In genomic region chr7:121395961-121396757, GRCh38 we compare ENCODE assay signal across 1 cellular context.
A peak's percentile ranks its signal among the peaks of the same experiment; 100 is the strongest.
TF ChIP-seq lines count a peak whose summit lies in the region.

Gene FAM3C (minus strand): TSS chr7:121396308. CDS start chr7:121382969, 13,339 bp downstream.

TF ChIP-seq in WTC11, 78 proteins besides CTCF, POLR2A, EP300 and RAD21 (continued from another document and continues in another):
- no peak for TF ChIP-seq PREB (CRISPR knock-in tag; IDR thresholded peaks at IDR 0.05; ENCODE audit: borderline replicate concordance)
- no peak for TF ChIP-seq ATF2 (CRISPR knock-in tag; IDR thresholded peaks at IDR 0.05; ENCODE audit: borderline replicate concordance, low read depth)
- no peak for TF ChIP-seq SMAD3 (CRISPR knock-in tag; IDR thresholded peaks at IDR 0.05; ENCODE audit: borderline replicate concordance)
- TF ChIP-seq CDX4 (CRISPR knock-in tag; IDR thresholded peaks at IDR 0.05; ENCODE audit: borderline replicate concordance) = no peak
- TF ChIP-seq ETV6 (CRISPR knock-in tag; IDR thresholded peaks at IDR 0.05) = peak; percentile 92
- no peak for TF ChIP-seq ZNF138 (CRISPR knock-in tag; conservative IDR thresholded peaks at IDR 0.05)
- peak; percentile 93 for TF ChIP-seq TP53 (CRISPR knock-in tag; IDR thresholded peaks at IDR 0.05)
- TF ChIP-seq SP1 (CRISPR knock-in tag; conservative IDR thresholded peaks at IDR 0.05) = peak; percentile 91
- peak; percentile 75 for TF ChIP-seq USF2 (CRISPR knock-in tag; IDR thresholded peaks at IDR 0.05)
- TF ChIP-seq, protein P1, sequence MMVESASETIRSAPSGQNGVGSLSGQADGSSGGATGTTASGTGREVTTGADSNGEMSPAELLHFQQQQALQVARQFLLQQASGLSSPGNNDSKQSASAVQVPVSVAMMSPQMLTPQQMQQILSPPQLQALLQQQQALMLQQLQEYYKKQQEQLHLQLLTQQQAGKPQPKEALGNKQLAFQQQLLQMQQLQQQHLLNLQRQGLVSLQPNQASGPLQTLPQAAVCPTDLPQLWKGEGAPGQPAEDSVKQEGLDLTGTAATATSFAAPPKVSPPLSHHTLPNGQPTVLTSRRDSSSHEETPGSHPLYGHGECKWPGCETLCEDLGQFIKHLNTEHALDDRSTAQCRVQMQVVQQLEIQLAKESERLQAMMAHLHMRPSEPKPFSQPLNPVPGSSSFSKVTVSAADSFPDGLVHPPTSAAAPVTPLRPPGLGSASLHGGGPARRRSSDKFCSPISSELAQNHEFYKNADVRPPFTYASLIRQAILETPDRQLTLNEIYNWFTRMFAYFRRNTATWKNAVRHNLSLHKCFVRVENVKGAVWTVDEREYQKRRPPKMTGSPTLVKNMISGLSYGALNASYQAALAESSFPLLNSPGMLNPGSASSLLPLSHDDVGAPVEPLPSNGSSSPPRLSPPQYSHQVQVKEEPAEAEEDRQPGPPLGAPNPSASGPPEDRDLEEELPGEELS (CRISPR knock-in tag; IDR thresholded peaks at IDR 0.05) = peak; percentile 47
- TF ChIP-seq TCF7 (CRISPR knock-in tag; IDR thresholded peaks at IDR 0.05; ENCODE audit: low read depth) = no peak
- no peak; the same call in 1 of the 2 replicates for TF ChIP-seq EMX1 (CRISPR knock-in tag; IDR thresholded peaks at IDR 0.05)
- TF ChIP-seq JUN (CRISPR knock-in tag; IDR thresholded peaks at IDR 0.05) = 0 out of 2 replicates have a peak, but pooled peaks have one; percentile 41
- no peak for TF ChIP-seq CREB1 (CRISPR knock-in tag; IDR thresholded peaks at IDR 0.05)
- no peak for TF ChIP-seq ATF6 (CRISPR knock-in tag; IDR thresholded peaks at IDR 0.05)
- TF ChIP-seq GABPB1 (CRISPR knock-in tag; IDR thresholded peaks at IDR 0.05) = no peak; the same call in 1 of the 2 replicates
- TF ChIP-seq, protein P2, sequence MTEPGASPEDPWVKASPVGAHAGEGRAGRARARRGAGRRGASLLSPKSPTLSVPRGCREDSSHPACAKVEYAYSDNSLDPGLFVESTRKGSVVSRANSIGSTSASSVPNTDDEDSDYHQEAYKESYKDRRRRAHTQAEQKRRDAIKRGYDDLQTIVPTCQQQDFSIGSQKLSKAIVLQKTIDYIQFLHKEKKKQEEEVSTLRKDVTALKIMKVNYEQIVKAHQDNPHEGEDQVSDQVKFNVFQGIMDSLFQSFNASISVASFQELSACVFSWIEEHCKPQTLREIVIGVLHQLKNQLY (CRISPR knock-in tag; IDR thresholded peaks at IDR 0.05) = no peak
- TF ChIP-seq NFE2L1 (CRISPR knock-in tag; IDR thresholded peaks at IDR 0.05) = peak; percentile 40; the same call in 1 of the 2 replicates
- TF ChIP-seq TEAD4 (CRISPR knock-in tag; IDR thresholded peaks at IDR 0.05) = no peak
- TF ChIP-seq, protein P3, sequence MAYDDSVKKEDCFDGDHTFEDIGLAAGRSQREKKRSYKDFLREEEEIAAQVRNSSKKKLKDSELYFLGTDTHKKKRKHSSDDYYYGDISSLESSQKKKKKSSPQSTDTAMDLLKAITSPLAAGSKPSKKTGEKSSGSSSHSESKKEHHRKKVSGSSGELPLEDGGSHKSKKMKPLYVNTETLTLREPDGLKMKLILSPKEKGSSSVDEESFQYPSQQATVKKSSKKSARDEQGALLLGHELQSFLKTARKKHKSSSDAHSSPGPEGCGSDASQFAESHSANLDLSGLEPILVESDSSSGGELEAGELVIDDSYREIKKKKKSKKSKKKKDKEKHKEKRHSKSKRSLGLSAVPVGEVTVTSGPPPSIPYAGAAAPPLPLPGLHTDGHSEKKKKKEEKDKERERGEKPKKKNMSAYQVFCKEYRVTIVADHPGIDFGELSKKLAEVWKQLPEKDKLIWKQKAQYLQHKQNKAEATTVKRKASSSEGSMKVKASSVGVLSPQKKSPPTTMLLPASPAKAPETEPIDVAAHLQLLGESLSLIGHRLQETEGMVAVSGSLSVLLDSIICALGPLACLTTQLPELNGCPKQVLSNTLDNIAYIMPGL (CRISPR knock-in tag; IDR thresholded peaks at IDR 0.05) = peak; percentile 100
- no peak for TF ChIP-seq ZBTB43 (CRISPR knock-in tag; IDR thresholded peaks at IDR 0.05)
- TF ChIP-seq ZNF425 (CRISPR knock-in tag; conservative IDR thresholded peaks at IDR 0.05) = no peak
- no peak; the same call in 1 of the 2 replicates for TF ChIP-seq ZNF317 (CRISPR knock-in tag; IDR thresholded peaks at IDR 0.05; ENCODE audit: borderline replicate concordance, low read depth)
- 0 out of 2 replicates have a peak, but pooled peaks have one; percentile 29 for TF ChIP-seq IRF2 (CRISPR knock-in tag; IDR thresholded peaks at IDR 0.05; ENCODE audit: borderline replicate concordance, low read depth)
- TF ChIP-seq ZNF219 (CRISPR knock-in tag; IDR thresholded peaks at IDR 0.05; ENCODE audit: borderline replicate concordance) = 0 out of 2 replicates have a peak, but pooled peaks have one; percentile 11
- TF ChIP-seq SOX15 (CRISPR knock-in tag; IDR thresholded peaks at IDR 0.05) = no peak
- no peak for TF ChIP-seq GTF2I (CRISPR knock-in tag; conservative IDR thresholded peaks at IDR 0.05)
- peak; percentile 63 for TF ChIP-seq ESRRA (CRISPR knock-in tag; IDR thresholded peaks at IDR 0.05; ENCODE audit: borderline replicate concordance)
- no peak for TF ChIP-seq JAZF1 (CRISPR knock-in tag; IDR thresholded peaks at IDR 0.05)
- TF ChIP-seq, protein P4, sequence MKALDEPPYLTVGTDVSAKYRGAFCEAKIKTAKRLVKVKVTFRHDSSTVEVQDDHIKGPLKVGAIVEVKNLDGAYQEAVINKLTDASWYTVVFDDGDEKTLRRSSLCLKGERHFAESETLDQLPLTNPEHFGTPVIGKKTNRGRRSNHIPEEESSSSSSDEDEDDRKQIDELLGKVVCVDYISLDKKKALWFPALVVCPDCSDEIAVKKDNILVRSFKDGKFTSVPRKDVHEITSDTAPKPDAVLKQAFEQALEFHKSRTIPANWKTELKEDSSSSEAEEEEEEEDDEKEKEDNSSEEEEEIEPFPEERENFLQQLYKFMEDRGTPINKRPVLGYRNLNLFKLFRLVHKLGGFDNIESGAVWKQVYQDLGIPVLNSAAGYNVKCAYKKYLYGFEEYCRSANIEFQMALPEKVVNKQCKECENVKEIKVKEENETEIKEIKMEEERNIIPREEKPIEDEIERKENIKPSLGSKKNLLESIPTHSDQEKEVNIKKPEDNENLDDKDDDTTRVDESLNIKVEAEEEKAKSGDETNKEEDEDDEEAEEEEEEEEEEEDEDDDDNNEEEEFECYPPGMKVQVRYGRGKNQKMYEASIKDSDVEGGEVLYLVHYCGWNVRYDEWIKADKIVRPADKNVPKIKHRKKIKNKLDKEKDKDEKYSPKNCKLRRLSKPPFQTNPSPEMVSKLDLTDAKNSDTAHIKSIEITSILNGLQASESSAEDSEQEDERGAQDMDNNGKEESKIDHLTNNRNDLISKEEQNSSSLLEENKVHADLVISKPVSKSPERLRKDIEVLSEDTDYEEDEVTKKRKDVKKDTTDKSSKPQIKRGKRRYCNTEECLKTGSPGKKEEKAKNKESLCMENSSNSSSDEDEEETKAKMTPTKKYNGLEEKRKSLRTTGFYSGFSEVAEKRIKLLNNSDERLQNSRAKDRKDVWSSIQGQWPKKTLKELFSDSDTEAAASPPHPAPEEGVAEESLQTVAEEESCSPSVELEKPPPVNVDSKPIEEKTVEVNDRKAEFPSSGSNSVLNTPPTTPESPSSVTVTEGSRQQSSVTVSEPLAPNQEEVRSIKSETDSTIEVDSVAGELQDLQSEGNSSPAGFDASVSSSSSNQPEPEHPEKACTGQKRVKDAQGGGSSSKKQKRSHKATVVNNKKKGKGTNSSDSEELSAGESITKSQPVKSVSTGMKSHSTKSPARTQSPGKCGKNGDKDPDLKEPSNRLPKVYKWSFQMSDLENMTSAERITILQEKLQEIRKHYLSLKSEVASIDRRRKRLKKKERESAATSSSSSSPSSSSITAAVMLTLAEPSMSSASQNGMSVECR (CRISPR knock-in tag; IDR thresholded peaks at IDR 0.05; ENCODE audit: borderline replicate concordance) = 0 out of 2 replicates have a peak, but pooled peaks have one; percentile 46
- TF ChIP-seq CBFB (CRISPR knock-in tag; IDR thresholded peaks at IDR 0.05; ENCODE audit: low read depth) = no peak
- TF ChIP-seq STAT6 (CRISPR knock-in tag; conservative IDR thresholded peaks at IDR 0.05; ENCODE audit: low read depth) = no peak
